ENCODE assay signal across 8 cellular contexts in genomic region chr12:89384050-89384749, GRCh38. TPM values are rescaled to one million over a fixed set of nuclear protein-coding genes. Genes with fewer than 3 reads are reported as not detected.
DNase-seq lines count a peak whose midpoint lies in the region; ATAC-seq and TF ChIP-seq lines count a peak whose summit lies in the region.

No MANE protein-coding gene starts in this region.

- 9 to 21% methylated on average over 8 of the region's 8 CpGs for WGBS in gastroesophageal sphincter (ENCODE audit: low coverage in 1 of 2), 2 donors
- WGBS in prostate gland = 9% methylated on average over 8 of the region's 8 CpGs

- H3K36me3 ChIP-seq in SJSA1 = no peaks in the 10 kb centered on the region
- H3K36me3 ChIP-seq in gastroesophageal sphincter = no peaks in the 10 kb centered on the region
- H3K36me3 ChIP-seq in prostate gland = no peaks in the 10 kb centered on the region

- H3K9me3 ChIP-seq in SJSA1 (replicated peaks) (no peaks in the 10 kb centered on the region), gastroesophageal sphincter (no peaks in the 10 kb centered on the region), prostate gland (no peaks in the 10 kb centered on the region)

- ATAC-seq in gastroesophageal sphincter (peak; percentile 86), HG02798 (IDR thresholded peaks at IDR 0.05; ENCODE audit: poor library complexity, unreplicated experiment) (no peak)

- TF ChIP-seq CTCF in gastroesophageal sphincter (IDR thresholded peaks at IDR 0.05) (no peak), prostate gland (IDR thresholded peaks at IDR 0.05) (no peak)

- peak overlapping the region; percentile 4 for H3K27ac ChIP-seq in SJSA1
- H3K27ac ChIP-seq in gastroesophageal sphincter = peak overlapping the region; percentile 7 to 90 (median 78)
- H3K27ac ChIP-seq in prostate gland = peak overlapping the region; percentile 30 to 44

- intact Hi-C loops in prostate gland (cut with DNase I) = loop anchor here (5.0 kb wide), 1 partner anchor 1252 kb away; no protein-coding TSS in a partner anchor

- H3K4me1 ChIP-seq in SJSA1 (replicated peaks) (peaks cover 15% of the 10 kb centered on the region), gastroesophageal sphincter (peaks cover 4 to 48% (median 15%) of the 10 kb centered on the region in 3 donors), prostate gland (replicated peaks) (peaks cover 5% of the 10 kb centered on the region)

- H3K27me3 ChIP-seq in SJSA1 (replicated peaks) (no peaks in the 10 kb centered on the region), gastroesophageal sphincter (no peaks in the 10 kb centered on the region), prostate gland (replicated peaks; ENCODE audit: insufficient read depth) (no peaks in the 10 kb centered on the region)

- no peak for TF ChIP-seq EP300 in gastroesophageal sphincter (IDR thresholded peaks at IDR 0.05)

- TF ChIP-seq POLR2A in gastroesophageal sphincter (IDR thresholded peaks at IDR 0.05) (no peak), prostate gland (IDR thresholded peaks at IDR 0.05) (no peak)

- DNase-seq in GM04503 (ENCODE audit: low read depth) (peak; percentile 88), SJSA1 (ENCODE audit: low read depth in 1 of 2, low spot score in 2 of 2) (peak; percentile 41 to 44), prostate gland (ENCODE audit: low spot score) (peak; percentile 60), NCI-H2029 (lab: John Stamatoyannopoulos, UW) (no peak), HPDE6-E6E7 (ENCODE audit: extremely low spot score) (no peak), NCI-H1417 (lab: John Stamatoyannopoulos, UW) (no peak)

- no peak overlapping the region for H3K4me3 ChIP-seq in SJSA1
- H3K4me3 ChIP-seq in gastroesophageal sphincter = peak overlapping the region; percentile 1 to 15
- H3K4me3 ChIP-seq in prostate gland = no peak overlapping the region

RNA-seq across cellular contexts. Expression of gene DUSP6, which starts 31.9 kb away (rescaled TPM):
- total RNA-seq in SJSA1 (2014; rRNA removed; shearing (Covaris generic)) = 10.3 and 11.0 TPM in 2 replicates
- total RNA-seq in gastroesophageal sphincter = 10 to 100 TPM; 52.8 to 73.8 (median 58.5) TPM
- 10 to 100 TPM; 30.6 to 36.2 TPM for total RNA-seq in prostate gland

Comparison
In these comparisons a context has a peak if more than half of its experiments do, and no peak if none do; other contexts are left out.
1. DNase-seq: peak in GM04503 (single experiment), SJSA1 (2 of 2) and prostate gland (single experiment); none in NCI-H2029 (single experiment), HPDE6-E6E7 (single experiment) and NCI-H1417 (0 of 3).
2. H3K27ac ChIP-seq: peak in every context shown above with its lines; median percentile 78 in gastroesophageal sphincter; 37 in prostate gland; 4 in SJSA1.
3. H3K4me3 ChIP-seq: peak in gastroesophageal sphincter (2 of 2); none in SJSA1 (single experiment) and prostate gland (0 of 2).